ENCODE assay signal across 9 cellular contexts in genomic region chr7:47379629-47380324, GRCh38.
DNase-seq lines count a peak whose midpoint lies in the region; ATAC-seq and TF ChIP-seq lines count a peak whose summit lies in the region.
"Had no signal": no experiment of that assay in that cellular context is flagged by ENCODE, and none has a peak within 500 bp of the region (broad histone marks: within the 10 kb centered on the region; RNA-seq: fewer than 3 reads in every experiment).

No MANE protein-coding gene starts in this region.

- H3K27ac ChIP-seq in mammary epithelial cell (ENCODE audit: insufficient read depth, low read depth, low read length) (no peak overlapping the region), smooth muscle cell (ENCODE audit: low read depth) (peak overlapping the region; percentile 67)
- H3K27ac ChIP-seq: KMS-11 had no signal

- H3K4me3 ChIP-seq in mammary epithelial cell (replicated peaks in 1 of 3; ENCODE audit: insufficient read depth in 1 of 3, low read depth in 2 of 3, low read length in 3 of 3) (no peak overlapping the region), smooth muscle cell (no peak overlapping the region)

- CTCF ChIA-PET in mammary epithelial cell (lab: Charles Lee; ENCODE audit: low non-redundant PET) = no interaction called here

- in situ Hi-C loops in mammary epithelial cell (cut with MboI; ENCODE audit: low sequenced_read_pairs in 2 of 2) = no loop called here
- in situ Hi-C loops in GM13977 (cut with MboI; ENCODE audit: low pct_unique_long_range_greater_than_20kb, low sequenced_read_pairs, unreplicated experiment) = no loop called here

- peak overlapping the region; percentile 83 for H3K4me2 ChIP-seq in mammary epithelial cell (ENCODE audit: insufficient read depth, low read depth, low read length)
- H3K4me2 ChIP-seq in smooth muscle cell = peak overlapping the region; percentile 78
- H3K4me2 ChIP-seq: KMS-11 had no signal

- no TSS peak for BruUV-seq in mammary epithelial cell (replicated peaks; lab: Mats Ljungman, UMichigan)

- no peak for TF ChIP-seq POLR2A in erythroblast (IDR thresholded peaks at IDR 0.05; ENCODE audit: low read length)

- H3K4me1 ChIP-seq in mammary epithelial cell (ENCODE audit: insufficient read depth, low read length) (peaks cover 30% of the 10 kb centered on the region), smooth muscle cell (ENCODE audit: low read depth) (peaks cover 26% of the 10 kb centered on the region)

- H3K9me3 ChIP-seq in mammary epithelial cell (replicated peaks; ENCODE audit: insufficient read depth, low read length) = no peaks in the 10 kb centered on the region
- no peaks in the 10 kb centered on the region for H3K9me3 ChIP-seq in smooth muscle cell (replicated peaks; ENCODE audit: low read depth)

- TF ChIP-seq CTCF in mammary epithelial cell (conservative IDR thresholded peaks at IDR 0.05 in 1 of 2, IDR thresholded peaks at IDR 0.05 in 1 of 2; ENCODE audit: extremely low read depth in 1 of 2, insufficient read depth in 1 of 2, low read depth in 1 of 2, low read length in 2 of 2) (no peak), smooth muscle cell (IDR thresholded peaks at IDR 0.05; ENCODE audit: borderline replicate concordance, insufficient read depth, poor library complexity, severe bottlenecking) (no peak), GM13977 (IDR thresholded peaks at IDR 0.05; ENCODE audit: extremely low read depth, insufficient read depth, missing control alignments) (no peak)

- H4K20me1 ChIP-seq in mammary epithelial cell (ENCODE audit: insufficient read depth, low read length) (no peaks in the 10 kb centered on the region), smooth muscle cell (ENCODE audit: low read depth) (peaks cover 98% of the 10 kb centered on the region)

- intact Hi-C loops in mammary epithelial cell (cut with micrococcal nuclease) = no loop called here

- no peaks in the 10 kb centered on the region for H3K79me2 ChIP-seq in mammary epithelial cell (ENCODE audit: insufficient read depth, low read length)
- no peaks in the 10 kb centered on the region for H3K79me2 ChIP-seq in smooth muscle cell (ENCODE audit: low read depth)

- 17% methylated on average over 16 of the region's 20 CpGs for WGBS in mammary epithelial cell (ENCODE audit: low coverage, missing lambda C conversion rate)
- 13% methylated on average over 20 of the region's 20 CpGs for WGBS in smooth muscle cell (ENCODE audit: low lambda C conversion rate)

- dilution Hi-C loops in mammary epithelial cell (cut with HindIII; ENCODE audit: low sequenced_read_pairs) = no loop called here

- DNase-seq in HK-2 (ENCODE audit: unreplicated experiment) (peak; percentile 70), mammary epithelial cell (peak; percentile 62), islet precursor cell (peak; percentile 92), smooth muscle cell (lab: John Stamatoyannopoulos, UW; ENCODE audit: unreplicated experiment) (peak; percentile 19), erythroblast (lab: John Stamatoyannopoulos, UW) (no peak), GM13977 (ENCODE audit: low spot score) (no peak)

- H3K9ac ChIP-seq in mammary epithelial cell (ENCODE audit: insufficient read depth, low read length) = no peak overlapping the region
- H3K9ac ChIP-seq in smooth muscle cell (ENCODE audit: low read depth) = no peak overlapping the region
- H3K9ac ChIP-seq: KMS-11 had no signal

- H2AFZ ChIP-seq in mammary epithelial cell (ENCODE audit: low read depth, low read length) (peak overlapping the region; percentile 57), smooth muscle cell (ENCODE audit: low read depth) (no peak overlapping the region)

- no peak for ATAC-seq in GM19351 (IDR thresholded peaks at IDR 0.05; ENCODE audit: unreplicated experiment)
- ATAC-seq in GM21619 (IDR thresholded peaks at IDR 0.05; ENCODE audit: unreplicated experiment) = no peak

- H3K36me3 ChIP-seq in mammary epithelial cell (ENCODE audit: insufficient read depth, low read length) (no peaks in the 10 kb centered on the region), smooth muscle cell (ENCODE audit: low read depth) (no peaks in the 10 kb centered on the region)

- peaks cover 33% of the 10 kb centered on the region for H3F3A ChIP-seq in smooth muscle cell (ENCODE audit: low read depth)

- H3K27me3 ChIP-seq in mammary epithelial cell (ENCODE audit: insufficient read depth, low read length) = no peaks in the 10 kb centered on the region
- no peaks in the 10 kb centered on the region for H3K27me3 ChIP-seq in smooth muscle cell (ENCODE audit: low read depth)

Comparison
In these comparisons a context has a peak if more than half of its experiments do, and no peak if none do; other contexts are left out.
1. DNase-seq: peak in HK-2 (single experiment), mammary epithelial cell (single experiment), islet precursor cell (single experiment) and smooth muscle cell (single experiment); none in erythroblast (0 of 2) and GM13977 (single experiment).